In the genomic region with DNA sequence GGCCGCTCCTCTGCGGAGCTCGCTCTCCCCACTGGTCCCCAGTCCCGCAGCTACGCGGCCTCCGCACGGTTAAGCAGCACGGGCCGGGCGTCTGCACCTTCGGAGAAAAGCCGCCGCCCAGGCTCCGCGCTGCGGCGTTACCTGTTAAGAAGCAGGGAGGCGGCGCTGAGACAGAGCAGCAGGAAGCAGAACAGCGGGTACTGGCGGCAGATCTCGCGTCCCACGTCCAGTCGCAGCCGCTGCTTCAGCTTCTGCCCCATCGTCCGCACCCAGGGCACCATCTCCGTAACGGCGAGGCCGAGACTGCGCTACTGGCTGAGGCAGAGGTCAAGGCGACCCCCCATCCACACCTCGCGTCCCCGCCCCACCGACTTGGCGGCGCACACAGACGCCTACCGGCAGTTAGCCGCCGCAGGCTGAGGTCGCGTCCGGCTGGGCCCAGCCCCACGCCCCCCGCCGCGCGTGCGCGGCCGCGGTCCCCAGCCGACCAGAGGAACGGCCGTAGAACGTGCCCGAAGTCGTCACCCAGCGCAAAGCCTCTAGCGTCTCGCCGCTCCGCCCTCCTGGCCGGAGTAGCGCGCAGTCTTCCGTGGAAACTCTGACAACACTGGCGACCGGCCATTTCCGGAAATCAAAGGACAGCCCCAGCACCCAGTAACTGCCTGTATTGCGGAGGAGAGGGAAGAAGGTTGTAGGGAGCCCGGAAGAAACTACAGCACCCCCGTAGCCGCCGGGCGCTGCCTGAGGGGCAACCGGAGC, we compare ENCODE assay signal across 1 cellular context.
TF ChIP-seq lines count a peak whose summit lies in the region.

A gene with protein sequence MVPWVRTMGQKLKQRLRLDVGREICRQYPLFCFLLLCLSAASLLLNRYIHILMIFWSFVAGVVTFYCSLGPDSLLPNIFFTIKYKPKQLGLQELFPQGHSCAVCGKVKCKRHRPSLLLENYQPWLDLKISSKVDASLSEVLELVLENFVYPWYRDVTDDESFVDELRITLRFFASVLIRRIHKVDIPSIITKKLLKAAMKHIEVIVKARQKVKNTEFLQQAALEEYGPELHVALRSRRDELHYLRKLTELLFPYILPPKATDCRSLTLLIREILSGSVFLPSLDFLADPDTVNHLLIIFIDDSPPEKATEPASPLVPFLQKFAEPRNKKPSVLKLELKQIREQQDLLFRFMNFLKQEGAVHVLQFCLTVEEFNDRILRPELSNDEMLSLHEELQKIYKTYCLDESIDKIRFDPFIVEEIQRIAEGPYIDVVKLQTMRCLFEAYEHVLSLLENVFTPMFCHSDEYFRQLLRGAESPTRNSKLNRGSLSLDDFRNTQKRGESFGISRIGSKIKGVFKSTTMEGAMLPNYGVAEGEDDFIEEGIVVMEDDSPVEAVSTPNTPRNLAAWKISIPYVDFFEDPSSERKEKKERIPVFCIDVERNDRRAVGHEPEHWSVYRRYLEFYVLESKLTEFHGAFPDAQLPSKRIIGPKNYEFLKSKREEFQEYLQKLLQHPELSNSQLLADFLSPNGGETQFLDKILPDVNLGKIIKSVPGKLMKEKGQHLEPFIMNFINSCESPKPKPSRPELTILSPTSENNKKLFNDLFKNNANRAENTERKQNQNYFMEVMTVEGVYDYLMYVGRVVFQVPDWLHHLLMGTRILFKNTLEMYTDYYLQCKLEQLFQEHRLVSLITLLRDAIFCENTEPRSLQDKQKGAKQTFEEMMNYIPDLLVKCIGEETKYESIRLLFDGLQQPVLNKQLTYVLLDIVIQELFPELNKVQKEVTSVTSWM (minus strand): TSS at position 421 of the 759 bp plus-strand sequence. CDS start 140 bp downstream, at position 281.

TF ChIP-seq in Ishikawa, 13 proteins besides CTCF, POLR2A, EP300 and RAD21 (continued from another document):
- TF ChIP-seq, protein P1, sequence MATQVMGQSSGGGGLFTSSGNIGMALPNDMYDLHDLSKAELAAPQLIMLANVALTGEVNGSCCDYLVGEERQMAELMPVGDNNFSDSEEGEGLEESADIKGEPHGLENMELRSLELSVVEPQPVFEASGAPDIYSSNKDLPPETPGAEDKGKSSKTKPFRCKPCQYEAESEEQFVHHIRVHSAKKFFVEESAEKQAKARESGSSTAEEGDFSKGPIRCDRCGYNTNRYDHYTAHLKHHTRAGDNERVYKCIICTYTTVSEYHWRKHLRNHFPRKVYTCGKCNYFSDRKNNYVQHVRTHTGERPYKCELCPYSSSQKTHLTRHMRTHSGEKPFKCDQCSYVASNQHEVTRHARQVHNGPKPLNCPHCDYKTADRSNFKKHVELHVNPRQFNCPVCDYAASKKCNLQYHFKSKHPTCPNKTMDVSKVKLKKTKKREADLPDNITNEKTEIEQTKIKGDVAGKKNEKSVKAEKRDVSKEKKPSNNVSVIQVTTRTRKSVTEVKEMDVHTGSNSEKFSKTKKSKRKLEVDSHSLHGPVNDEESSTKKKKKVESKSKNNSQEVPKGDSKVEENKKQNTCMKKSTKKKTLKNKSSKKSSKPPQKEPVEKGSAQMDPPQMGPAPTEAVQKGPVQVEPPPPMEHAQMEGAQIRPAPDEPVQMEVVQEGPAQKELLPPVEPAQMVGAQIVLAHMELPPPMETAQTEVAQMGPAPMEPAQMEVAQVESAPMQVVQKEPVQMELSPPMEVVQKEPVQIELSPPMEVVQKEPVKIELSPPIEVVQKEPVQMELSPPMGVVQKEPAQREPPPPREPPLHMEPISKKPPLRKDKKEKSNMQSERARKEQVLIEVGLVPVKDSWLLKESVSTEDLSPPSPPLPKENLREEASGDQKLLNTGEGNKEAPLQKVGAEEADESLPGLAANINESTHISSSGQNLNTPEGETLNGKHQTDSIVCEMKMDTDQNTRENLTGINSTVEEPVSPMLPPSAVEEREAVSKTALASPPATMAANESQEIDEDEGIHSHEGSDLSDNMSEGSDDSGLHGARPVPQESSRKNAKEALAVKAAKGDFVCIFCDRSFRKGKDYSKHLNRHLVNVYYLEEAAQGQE (IDR thresholded peaks at IDR 0.05; ENCODE audit: low read depth) = no peak
- TF ChIP-seq TCF12 (IDR thresholded peaks at IDR 0.05; ENCODE audit: low read depth) = peak; percentile 50; the same call in 1 of the 2 replicates
- no peak for TF ChIP-seq EGR1 (IDR thresholded peaks at IDR 0.05)
TF ChIP-seq in Ishikawa: peak in this region for 8.
